Comparison of ENCODE assay signal across 8 cellular contexts in the genomic region with DNA sequence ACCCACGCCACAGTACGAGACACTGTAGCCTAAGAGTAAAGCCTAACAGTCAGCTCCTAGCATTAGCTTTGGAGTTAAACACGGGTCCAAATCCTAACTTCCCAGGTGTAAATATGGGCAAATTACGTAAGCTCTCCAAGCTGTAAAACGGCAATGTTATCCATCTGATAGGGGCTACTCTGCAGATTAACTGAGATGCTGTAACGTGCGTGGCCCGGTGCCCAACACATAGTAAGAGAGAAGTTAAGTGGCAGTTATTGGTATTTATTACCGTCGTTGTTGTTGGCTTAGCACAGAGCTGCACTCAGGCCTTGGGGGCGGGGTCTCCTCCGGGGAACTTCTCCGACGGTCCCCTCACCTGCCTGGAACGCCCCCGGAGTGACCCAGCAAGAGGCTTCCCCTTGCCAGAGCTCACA. TPM values are rescaled to one million over a fixed set of nuclear protein-coding genes. Genes with fewer than 3 reads are reported as not detected.
DNase-seq lines count a peak whose midpoint lies in the region; ATAC-seq and TF ChIP-seq lines count a peak whose summit lies in the region.

No MANE protein-coding gene starts in this region.

- ATAC-seq in HG02973 (IDR thresholded peaks at IDR 0.05; ENCODE audit: unreplicated experiment) (no peak), GM21423 (IDR thresholded peaks at IDR 0.05; ENCODE audit: unreplicated experiment) (no peak)

- H2BK12ac ChIP-seq in trophoblast cell (ENCODE audit: low read length), result no peak overlapping the region

- H4K8ac ChIP-seq in trophoblast cell (ENCODE audit: low read depth, low read length), result peak overlapping the region; percentile 91

- H4K12ac ChIP-seq in trophoblast cell (ENCODE audit: low read depth, low read length), result peak overlapping the region; percentile 87

- DNase-seq in GM12865 (ENCODE audit: low read depth) (no peak), PC-9 (no peak), trophoblast cell (peak in 1 of 2 donors; percentile 60), activated gamma-delta T cell (lab: John Stamatoyannopoulos, UW) (no peak), DMS 273 (lab: John Stamatoyannopoulos, UW; ENCODE audit: unreplicated experiment) (no peak)

- CTCF ChIA-PET in PC-9 (lab: Charles Lee), result interaction anchor here (0.6 to 3.3 kb wide), 12 partner anchors 10 to 185 kb away, joined by 3 to 42 read pairs (median 6); a partner anchor contains a TSS

- peak overlapping the region; percentile 68 for H3K9ac ChIP-seq in trophoblast cell (ENCODE audit: low read length)

- H3K23ac ChIP-seq in trophoblast cell (ENCODE audit: low read length), result no peak overlapping the region

- H3K4ac ChIP-seq in trophoblast cell (ENCODE audit: low read depth, low read length), result peak overlapping the region; percentile 35

- peak overlapping the region; percentile 84 for H3K4me2 ChIP-seq in PC-9
- H3K4me2 ChIP-seq in trophoblast cell (ENCODE audit: low read length), result peak overlapping the region; percentile 67

- BruUV-seq in PC-9 (replicated peaks; lab: Mats Ljungman, UMichigan), result no TSS peak

- no peak for TF ChIP-seq CTCF in GM12865 (IDR thresholded peaks at IDR 0.05; ENCODE audit: insufficient read depth, low read depth, low read length, missing control alignments)
- no peak for TF ChIP-seq CTCF in PC-9 (conservative IDR thresholded peaks at IDR 0.05)

- H2BK120ac ChIP-seq in trophoblast cell (ENCODE audit: insufficient read depth, low read length, poor library complexity), result peak overlapping the region; percentile 78

- peak overlapping the region; percentile 75 for H3K18ac ChIP-seq in trophoblast cell (ENCODE audit: low read length)

- peak overlapping the region; percentile 34 for H3K27ac ChIP-seq in PC-9
- peak overlapping the region; percentile 93 to 100 for H3K27ac ChIP-seq in esophagus (ENCODE audit: low read depth in 2 of 2, low read length in 1 of 2)
- H3K27ac ChIP-seq in trophoblast cell (ENCODE audit: low read depth, low read length), result peak overlapping the region; percentile 71

- H4K20me1 ChIP-seq in PC-9 (ENCODE audit: insufficient read depth), result peaks cover 5% of the 10 kb centered on the region; the same call in 1 of the 2 replicates

- WGBS in esophagus, 2 donors, result 1 to 2% methylated on average over 16 of the region's 16 CpGs
- no CpG with 5 or more reads among the region's 16 CpGs for WGBS in trophoblast cell (ENCODE audit: extremely low coverage, insufficient coverage, insufficient read length)

- intact Hi-C loops in PC-9 (cut with micrococcal nuclease; ENCODE audit: unreplicated experiment), result loop anchor here (1.0 kb wide), 8 partner anchors 39 to 271 kb away; a partner anchor contains a TSS

- H2AFZ ChIP-seq in PC-9 (peak overlapping the region; percentile 74), trophoblast cell (ENCODE audit: insufficient read depth, low read length, poor library complexity) (peak overlapping the region; percentile 72)

- peak overlapping the region; percentile 77 for H4K91ac ChIP-seq in trophoblast cell (ENCODE audit: low read depth, low read length)

- POLR2A ChIA-PET in PC-9 (lab: Charles Lee; ENCODE audit: unreplicated experiment), result interaction anchor here (0.6 to 1.2 kb wide), 5 partner anchors 39 to 185 kb away, joined by 3 to 8 read pairs (median 4); a partner anchor contains a TSS

- H3K9me2 ChIP-seq in PC-9 (ENCODE audit: insufficient read depth), result no peaks in the 10 kb centered on the region

- H3K14ac ChIP-seq in trophoblast cell (ENCODE audit: low read length), result peak overlapping the region; percentile 93

- H3K79me1 ChIP-seq in trophoblast cell (ENCODE audit: low read length), result peaks cover 18% of the 10 kb centered on the region

- H2BK5ac ChIP-seq in trophoblast cell (ENCODE audit: low read depth, low read length, poor library complexity), result peak overlapping the region; percentile 75

- H3K27me3 ChIP-seq in PC-9 (ENCODE audit: insufficient read depth, low read depth) (no peaks in the 10 kb centered on the region), esophagus (ENCODE audit: control insufficient read depth in 1 of 2, insufficient read depth in 2 of 2, low read length in 2 of 2) (no peaks in the 10 kb centered on the region), trophoblast cell (ENCODE audit: insufficient read depth, low read length) (no peaks in the 10 kb centered on the region)

- peaks cover 44% of the 10 kb centered on the region for H3K79me2 ChIP-seq in PC-9 (ENCODE audit: low read depth)
- peaks cover 8% of the 10 kb centered on the region for H3K79me2 ChIP-seq in trophoblast cell (ENCODE audit: control insufficient read depth, insufficient read depth, low read length, poor library complexity)

- H3K36me3 ChIP-seq in PC-9 (ENCODE audit: low read depth) (0 out of 2 replicates have a peak, but pooled peaks cover 5% of the 10 kb centered on the region), esophagus (ENCODE audit: control insufficient read depth in 2 of 2, insufficient read depth in 2 of 2, low read length in 1 of 2) (peaks cover 0 to 2% of the 10 kb centered on the region in 2 donors), trophoblast cell (ENCODE audit: control insufficient read depth in 1 of 2, insufficient read depth in 2 of 2, low read length in 2 of 2) (peaks cover 0 to 2% of the 10 kb centered on the region in 2 experiments)

- H2AK5ac ChIP-seq in trophoblast cell (ENCODE audit: low read length), result peak overlapping the region; percentile 11

- H3K4me1 ChIP-seq in PC-9 (replicated peaks; ENCODE audit: insufficient read depth), result peaks cover 34% of the 10 kb centered on the region
- H3K4me1 ChIP-seq in esophagus (ENCODE audit: control insufficient read depth in 2 of 2, insufficient read depth in 2 of 2, low read length in 1 of 2), result peaks cover 0 to 16% of the 10 kb centered on the region in 2 donors
- H3K4me1 ChIP-seq in trophoblast cell (ENCODE audit: control insufficient read depth in 1 of 2, insufficient read depth in 2 of 2, low read length in 2 of 2), result peaks cover 15 to 18% of the 10 kb centered on the region in 2 experiments

- H3K4me3 ChIP-seq in GM12865 (ENCODE audit: low read depth, low read length) (peak overlapping the region; percentile 72), PC-9 (peak overlapping the region; percentile 67), esophagus (ENCODE audit: low read depth in 1 of 2, low read length in 2 of 2) (peak overlapping the region; percentile 81 to 94), trophoblast cell (ENCODE audit: low read depth, low read length) (peak overlapping the region; percentile 88)

- peaks cover 10% of the 10 kb centered on the region for H3F3A ChIP-seq in PC-9 (ENCODE audit: insufficient read depth, low read depth)

- no peaks in the 10 kb centered on the region for H3K9me3 ChIP-seq in PC-9 (ENCODE audit: insufficient read depth, low read depth)
- H3K9me3 ChIP-seq in esophagus (ENCODE audit: control insufficient read depth in 2 of 2, insufficient read depth in 1 of 2, low read depth in 1 of 2, low read length in 1 of 2), result no peaks in the 10 kb centered on the region
- no peaks in the 10 kb centered on the region for H3K9me3 ChIP-seq in trophoblast cell (ENCODE audit: insufficient read depth, low read depth, low read length)

RNA-seq across cellular contexts. Expression of a gene that starts 0.5 kb away (rescaled TPM):
- 112 and 116 TPM in 2 replicates for total RNA-seq in PC-9 (2021)
- polyA plus RNA-seq in esophagus, result 10 to 100 TPM; 38.2 to 77.1 TPM
- 62.9 and 66.9 TPM in 2 replicates for polyA plus RNA-seq in trophoblast cell (2013)

RNA-seq across cellular contexts. Expression of a gene that starts 7.1 kb away (rescaled TPM):
- total RNA-seq in PC-9 (2021), result 150 and 173 TPM in 2 replicates
- 10 to 100 TPM; 33.1 to 55.3 TPM for polyA plus RNA-seq in esophagus
- polyA plus RNA-seq in trophoblast cell (2013), result 96.6 and 97.6 TPM in 2 replicates

RNA-seq across cellular contexts. Expression of a gene that starts 23.8 kb away (rescaled TPM):
- 0.20 and 0.28 TPM in 2 replicates for total RNA-seq in PC-9 (2021)
- 1 to 10 TPM; 2.0 to 2.9 TPM for polyA plus RNA-seq in esophagus
- 0.25 and 0.27 TPM in 2 replicates for polyA plus RNA-seq in trophoblast cell (2013)

Comparison
In these comparisons a context has a peak if more than half of its experiments do, and no peak if none do; other contexts are left out.
1. H3K27ac ChIP-seq: peak in every context shown above with its lines; median percentile 96 in esophagus; 71 in trophoblast cell; 34 in PC-9.